Comparison of ENCODE assay signal across 1 cellular context in genomic region chr6:109318328-109318876, GRCh38.
TF ChIP-seq lines count a peak whose summit lies in the region.

No MANE protein-coding gene starts in this region.

TF ChIP-seq in HepG2, 621 proteins besides CTCF, POLR2A, EP300 and RAD21 (continued from another document and continues in another):
- TF ChIP-seq ZBTB46 (CRISPR knock-in tag; IDR thresholded peaks at IDR 0.05; ENCODE audit: borderline replicate concordance) (no peak), TERF1 (CRISPR knock-in tag; IDR thresholded peaks at IDR 0.05) (no peak), ZSCAN20 (CRISPR knock-in tag; IDR thresholded peaks at IDR 0.05; ENCODE audit: borderline replicate concordance) (no peak; the same call in 1 of the 2 replicates), PRPF4 (IDR thresholded peaks at IDR 0.05; ENCODE audit: low read depth, low read length, poor library complexity, severe bottlenecking) (no peak), PAXIP1 (CRISPR knock-in tag; conservative IDR thresholded peaks at IDR 0.05) (peak; percentile 67), TEF (CRISPR knock-in tag; IDR thresholded peaks at IDR 0.05) (no peak), ETV5 (CRISPR knock-in tag; IDR thresholded peaks at IDR 0.05; ENCODE audit: borderline replicate concordance) (no peak), CBFB (CRISPR knock-in tag; IDR thresholded peaks at IDR 0.05) (no peak), ZSCAN29 (CRISPR knock-in tag; conservative IDR thresholded peaks at IDR 0.05) (0 out of 2 replicates have a peak, but pooled peaks have one; percentile 36), PITX1 (CRISPR knock-in tag; IDR thresholded peaks at IDR 0.05) (0 out of 2 replicates have a peak, but pooled peaks have one; percentile 32), ZBTB7B (CRISPR knock-in tag; IDR thresholded peaks at IDR 0.05) (no peak), MYNN (CRISPR knock-in tag; IDR thresholded peaks at IDR 0.05; ENCODE audit: low read depth) (no peak), HOXA7 (CRISPR knock-in tag; IDR thresholded peaks at IDR 0.05) (no peak), BCLAF1 (IDR thresholded peaks at IDR 0.05) (no peak), ZNF317 (CRISPR knock-in tag; IDR thresholded peaks at IDR 0.05) (no peak), POLR2AphosphoS2 (IDR thresholded peaks at IDR 0.05; ENCODE audit: low read depth, low read length) (no peak), GLI4 (CRISPR knock-in tag; IDR thresholded peaks at IDR 0.05; ENCODE audit: borderline replicate concordance) (no peak), FUBP1 (CRISPR knock-in tag; IDR thresholded peaks at IDR 0.05; ENCODE audit: borderline replicate concordance) (no peak), ZNF232 (CRISPR knock-in tag; IDR thresholded peaks at IDR 0.05; ENCODE audit: borderline replicate concordance) (no peak), ZFYVE20 (CRISPR knock-in tag; IDR thresholded peaks at IDR 0.05; ENCODE audit: borderline replicate concordance, low read depth) (no peak), ZBTB10 (CRISPR knock-in tag; IDR thresholded peaks at IDR 0.05; ENCODE audit: borderline replicate concordance) (no peak), BATF2 (CRISPR knock-in tag; IDR thresholded peaks at IDR 0.05) (no peak), EHMT2 (IDR thresholded peaks at IDR 0.05; ENCODE audit: borderline replicate concordance, low read depth, low read length) (no peak), HMG20B (CRISPR knock-in tag; conservative IDR thresholded peaks at IDR 0.05) (no peak), ZNF672 (CRISPR knock-in tag; IDR thresholded peaks at IDR 0.05) (no peak), HNF1B (CRISPR knock-in tag; IDR thresholded peaks at IDR 0.05) (0 out of 2 replicates have a peak, but pooled peaks have one; percentile 17), CHD4 (IDR thresholded peaks at IDR 0.05; ENCODE audit: borderline replicate concordance, low read length) (no peak), IRF2 (CRISPR knock-in tag; IDR thresholded peaks at IDR 0.05) (no peak), ARNT (IDR thresholded peaks at IDR 0.05) (no peak), ZSCAN21 (CRISPR knock-in tag; IDR thresholded peaks at IDR 0.05; ENCODE audit: borderline replicate concordance) (no peak), CENPT (CRISPR knock-in tag; IDR thresholded peaks at IDR 0.05; ENCODE audit: low read depth) (no peak), HOMEZ (CRISPR knock-in tag; IDR thresholded peaks at IDR 0.05; ENCODE audit: low read depth) (0 out of 2 replicates have a peak, but pooled peaks have one; percentile 13), NR1H2 (CRISPR knock-in tag; IDR thresholded peaks at IDR 0.05; ENCODE audit: borderline replicate concordance, low read depth) (no peak), FOXK1 (CRISPR knock-in tag; IDR thresholded peaks at IDR 0.05; ENCODE audit: borderline replicate concordance, low read depth) (no peak), MYC (CRISPR knock-in tag; IDR thresholded peaks at IDR 0.05; ENCODE audit: borderline replicate concordance) (peak; percentile 47; the same call in 1 of the 2 replicates), ZNF7 (CRISPR knock-in tag; IDR thresholded peaks at IDR 0.05) (0 out of 2 replicates have a peak, but pooled peaks have one; percentile 22), MAZ (IDR thresholded peaks at IDR 0.05; ENCODE audit: borderline replicate concordance, low read depth, low read length) (no peak), MAZ (CRISPR knock-in tag; IDR thresholded peaks at IDR 0.05; ENCODE audit: low read depth) (0 out of 2 replicates have a peak, but pooled peaks have one; percentile 36), SCMH1 (CRISPR knock-in tag; IDR thresholded peaks at IDR 0.05; ENCODE audit: borderline replicate concordance) (no peak)
